In the genomic region with DNA sequence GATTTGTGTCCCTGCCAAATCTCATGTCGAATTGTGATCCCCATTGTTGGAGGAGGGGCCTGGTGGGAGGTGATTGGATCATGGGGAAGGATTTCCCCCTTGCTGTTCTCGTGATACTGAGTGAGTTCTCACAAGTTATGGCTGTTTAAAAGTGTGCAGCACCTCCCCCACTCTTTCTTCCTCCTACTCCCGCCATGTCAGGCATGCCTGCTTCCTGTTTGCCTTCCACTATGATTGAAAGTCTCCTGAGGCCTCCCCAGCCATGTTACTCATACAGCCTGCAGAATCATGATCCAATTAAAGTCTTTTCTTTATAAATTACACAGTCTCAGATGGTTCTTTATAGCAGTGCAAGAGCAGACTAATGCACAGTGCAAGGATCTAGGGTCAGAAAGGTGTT, we compare ENCODE assay signal across 11 cellular contexts.
DNase-seq lines count a peak whose midpoint lies in the region; ATAC-seq and TF ChIP-seq lines count a peak whose summit lies in the region.
"Had no signal": no experiment of that assay in that cellular context is flagged by ENCODE, and none has a peak within 500 bp of the region (broad histone marks: within the 10 kb centered on the region; RNA-seq: fewer than 3 reads in every experiment).

No MANE protein-coding gene starts in this region.

- peak overlapping the region; percentile 8 for H3K27ac ChIP-seq in suprapubic skin

- POLR2A ChIA-PET in activated CD8-positive, alpha-beta T cell treated with anti-CD3 and anti-CD28 coated beads for 36 hours (lab: Charles Lee): no interaction called here
- POLR2A ChIA-PET in activated CD8-positive, alpha-beta T cell treated with anti-CD3 and anti-CD28 coated beads, Interleukin-2, amount 10 ng/mL, durations not matched to agents 7 days and 5 days (lab: Charles Lee): no interaction called here

- H3K4me1 ChIP-seq in suprapubic skin: peaks cover 34% of the 10 kb centered on the region

- no peak for TF ChIP-seq CTCF in activated CD8-positive, alpha-beta T cell treated with anti-CD3 and anti-CD28 coated beads for 36 hours (IDR thresholded peaks at IDR 0.05)
- TF ChIP-seq CTCF in suprapubic skin (IDR thresholded peaks at IDR 0.05): no peak

- WGBS in suprapubic skin: 26% methylated on average over 3 of the region's 3 CpGs

- TF ChIP-seq POLR2A in suprapubic skin (IDR thresholded peaks at IDR 0.05): no peak

- intact Hi-C loops in activated CD8-positive, alpha-beta T cell treated with anti-CD3 and anti-CD28 coated beads for 36 hours (cut with micrococcal nuclease): no loop called here
- intact Hi-C loops in Right ventricle myocardium superior (cut with DNase I): no loop called here

- H3K36me3 Mint-ChIP-seq in activated CD8-positive, alpha-beta T cell treated with anti-CD3 and anti-CD28 coated beads for 36 hours (ENCODE audit: low read depth): peaks cover 7% of the 10 kb centered on the region
- H3K36me3 Mint-ChIP-seq in activated CD8-positive, alpha-beta T cell treated with anti-CD3 and anti-CD28 coated beads, Interleukin-2, amount 10 ng/mL, durations not matched to agents 7 days and 5 days (ENCODE audit: low read depth): peaks cover 12% of the 10 kb centered on the region

- H3K27ac Mint-ChIP-seq in activated CD8-positive, alpha-beta T cell treated with anti-CD3 and anti-CD28 coated beads for 36 hours: no peak overlapping the region
- H3K27ac Mint-ChIP-seq in activated CD8-positive, alpha-beta T cell treated with anti-CD3 and anti-CD28 coated beads, Interleukin-2, amount 10 ng/mL, durations not matched to agents 7 days and 5 days: no peak overlapping the region

- H3K36me3 ChIP-seq in suprapubic skin: no peaks in the 10 kb centered on the region

- H3K4me1 Mint-ChIP-seq in activated CD8-positive, alpha-beta T cell treated with anti-CD3 and anti-CD28 coated beads for 36 hours (ENCODE audit: low read depth): peaks cover 33% of the 10 kb centered on the region
- peaks cover 28% of the 10 kb centered on the region for H3K4me1 Mint-ChIP-seq in activated CD8-positive, alpha-beta T cell treated with anti-CD3 and anti-CD28 coated beads, Interleukin-2, amount 10 ng/mL, durations not matched to agents 7 days and 5 days (ENCODE audit: low read depth)

- H3K4me3 Mint-ChIP-seq in activated CD8-positive, alpha-beta T cell treated with anti-CD3 and anti-CD28 coated beads for 36 hours: no peak overlapping the region
- no peak overlapping the region for H3K4me3 Mint-ChIP-seq in activated CD8-positive, alpha-beta T cell treated with anti-CD3 and anti-CD28 coated beads, Interleukin-2, amount 10 ng/mL, durations not matched to agents 7 days and 5 days

- H3K4me3 ChIP-seq in suprapubic skin: no peak overlapping the region
- H3K4me3 ChIP-seq: mucosa of descending colon, skin epidermis had no signal

- CTCF ChIA-PET in activated CD8-positive, alpha-beta T cell treated with anti-CD3 and anti-CD28 coated beads for 36 hours (lab: Charles Lee): no interaction called here
- CTCF ChIA-PET in activated CD8-positive, alpha-beta T cell treated with anti-CD3 and anti-CD28 coated beads, Interleukin-2, amount 10 ng/mL, durations not matched to agents 7 days and 5 days (lab: Charles Lee): no interaction called here

- DNase-seq in activated CD8-positive, alpha-beta T cell treated with anti-CD3 and anti-CD28 coated beads for 36 hours: peak; percentile 19
- DNase-seq in activated CD8-positive, alpha-beta T cell treated with anti-CD3 and anti-CD28 coated beads, Interleukin-2, amount 10 ng/mL, durations not matched to agents 7 days and 5 days: no peak
- DNase-seq in UCSD-AML1 (lab: John Stamatoyannopoulos, UW; ENCODE audit: unreplicated experiment) (peak; percentile 12), Right ventricle myocardium superior (no peak), suprapubic skin (ENCODE audit: low spot score in 2 of 2) (no peak), CD1c-positive myeloid dendritic cell (ENCODE audit: extremely low spot score) (no peak), kidney glomerular epithelial cell (lab: John Stamatoyannopoulos, UW) (no peak)
- DNase-seq: mucosa of descending colon, RPMI8226 had no signal

- no peak for ATAC-seq in activated CD8-positive, alpha-beta T cell treated with anti-CD3 and anti-CD28 coated beads for 36 hours
- ATAC-seq in activated CD8-positive, alpha-beta T cell treated with anti-CD3 and anti-CD28 coated beads, Interleukin-2, amount 10 ng/mL, durations not matched to agents 7 days and 5 days: no peak
- ATAC-seq in Right ventricle myocardium superior (ENCODE audit: poor library complexity) (peak; percentile 25), HG02623 (IDR thresholded peaks at IDR 0.05; ENCODE audit: unreplicated experiment) (no peak)
- ATAC-seq: mucosa of descending colon had no signal

- peaks cover 4% of the 10 kb centered on the region for H3K9me3 Mint-ChIP-seq in activated CD8-positive, alpha-beta T cell treated with anti-CD3 and anti-CD28 coated beads for 36 hours
- H3K9me3 Mint-ChIP-seq in activated CD8-positive, alpha-beta T cell treated with anti-CD3 and anti-CD28 coated beads, Interleukin-2, amount 10 ng/mL, durations not matched to agents 7 days and 5 days (ENCODE audit: insufficient read depth): peaks cover 11% of the 10 kb centered on the region

- TF ChIP-seq EP300 in suprapubic skin (IDR thresholded peaks at IDR 0.05): no peak

- H3K27me3 ChIP-seq in suprapubic skin: no peaks in the 10 kb centered on the region

- no peaks in the 10 kb centered on the region for H3K9me3 ChIP-seq in suprapubic skin
- H3K9me3 ChIP-seq: mucosa of descending colon had no signal

- H3K27me3 Mint-ChIP-seq in activated CD8-positive, alpha-beta T cell treated with anti-CD3 and anti-CD28 coated beads for 36 hours: no peaks in the 10 kb centered on the region
- no peaks in the 10 kb centered on the region for H3K27me3 Mint-ChIP-seq in activated CD8-positive, alpha-beta T cell treated with anti-CD3 and anti-CD28 coated beads, Interleukin-2, amount 10 ng/mL, durations not matched to agents 7 days and 5 days (ENCODE audit: low read depth)

Comparison
In these comparisons a context has a peak if more than half of its experiments do, and no peak if none do; other contexts are left out.
1. DNase-seq: peak in activated CD8-positive, alpha-beta T cell treated with anti-CD3 and anti-CD28 coated beads for 36 hours (single experiment) and UCSD-AML1 (single experiment); none in activated CD8-positive, alpha-beta T cell treated with anti-CD3 and anti-CD28 coated beads, Interleukin-2, amount 10 ng/mL, durations not matched to agents 7 days and 5 days (single experiment), Right ventricle myocardium superior (single experiment), suprapubic skin (0 of 2), CD1c-positive myeloid dendritic cell (single experiment) and kidney glomerular epithelial cell (single experiment).